In the genomic region with DNA sequence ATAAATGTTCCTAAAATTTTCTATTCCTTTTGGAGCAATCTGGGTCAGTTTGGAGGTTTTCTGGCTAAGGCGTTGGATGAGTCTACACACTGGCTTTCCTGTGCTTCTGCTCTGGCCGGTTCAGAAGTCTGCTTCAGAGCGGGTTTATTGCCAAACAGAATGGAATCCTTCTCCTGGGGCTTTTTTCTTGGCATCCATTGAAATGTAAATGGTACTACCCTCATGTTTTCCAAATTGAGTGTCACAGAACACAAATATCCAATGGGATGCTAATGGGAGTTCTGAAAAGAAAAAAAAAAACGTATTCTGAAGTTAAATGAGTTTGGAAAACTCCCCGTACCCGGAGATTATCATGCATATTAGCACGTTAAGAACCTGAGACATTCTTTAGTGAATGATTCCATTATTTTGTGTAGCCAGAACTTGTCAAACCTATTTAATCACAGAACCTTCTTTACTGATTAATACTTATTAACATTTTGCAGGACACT, we compare ENCODE assay signal across 2 cellular contexts.
TF ChIP-seq lines count a peak whose summit lies in the region.

No MANE protein-coding gene starts in this region.

TF ChIP-seq in GM23338, 12 proteins besides CTCF, POLR2A, EP300 and RAD21 (continues in another document):
- TF ChIP-seq, protein P1, sequence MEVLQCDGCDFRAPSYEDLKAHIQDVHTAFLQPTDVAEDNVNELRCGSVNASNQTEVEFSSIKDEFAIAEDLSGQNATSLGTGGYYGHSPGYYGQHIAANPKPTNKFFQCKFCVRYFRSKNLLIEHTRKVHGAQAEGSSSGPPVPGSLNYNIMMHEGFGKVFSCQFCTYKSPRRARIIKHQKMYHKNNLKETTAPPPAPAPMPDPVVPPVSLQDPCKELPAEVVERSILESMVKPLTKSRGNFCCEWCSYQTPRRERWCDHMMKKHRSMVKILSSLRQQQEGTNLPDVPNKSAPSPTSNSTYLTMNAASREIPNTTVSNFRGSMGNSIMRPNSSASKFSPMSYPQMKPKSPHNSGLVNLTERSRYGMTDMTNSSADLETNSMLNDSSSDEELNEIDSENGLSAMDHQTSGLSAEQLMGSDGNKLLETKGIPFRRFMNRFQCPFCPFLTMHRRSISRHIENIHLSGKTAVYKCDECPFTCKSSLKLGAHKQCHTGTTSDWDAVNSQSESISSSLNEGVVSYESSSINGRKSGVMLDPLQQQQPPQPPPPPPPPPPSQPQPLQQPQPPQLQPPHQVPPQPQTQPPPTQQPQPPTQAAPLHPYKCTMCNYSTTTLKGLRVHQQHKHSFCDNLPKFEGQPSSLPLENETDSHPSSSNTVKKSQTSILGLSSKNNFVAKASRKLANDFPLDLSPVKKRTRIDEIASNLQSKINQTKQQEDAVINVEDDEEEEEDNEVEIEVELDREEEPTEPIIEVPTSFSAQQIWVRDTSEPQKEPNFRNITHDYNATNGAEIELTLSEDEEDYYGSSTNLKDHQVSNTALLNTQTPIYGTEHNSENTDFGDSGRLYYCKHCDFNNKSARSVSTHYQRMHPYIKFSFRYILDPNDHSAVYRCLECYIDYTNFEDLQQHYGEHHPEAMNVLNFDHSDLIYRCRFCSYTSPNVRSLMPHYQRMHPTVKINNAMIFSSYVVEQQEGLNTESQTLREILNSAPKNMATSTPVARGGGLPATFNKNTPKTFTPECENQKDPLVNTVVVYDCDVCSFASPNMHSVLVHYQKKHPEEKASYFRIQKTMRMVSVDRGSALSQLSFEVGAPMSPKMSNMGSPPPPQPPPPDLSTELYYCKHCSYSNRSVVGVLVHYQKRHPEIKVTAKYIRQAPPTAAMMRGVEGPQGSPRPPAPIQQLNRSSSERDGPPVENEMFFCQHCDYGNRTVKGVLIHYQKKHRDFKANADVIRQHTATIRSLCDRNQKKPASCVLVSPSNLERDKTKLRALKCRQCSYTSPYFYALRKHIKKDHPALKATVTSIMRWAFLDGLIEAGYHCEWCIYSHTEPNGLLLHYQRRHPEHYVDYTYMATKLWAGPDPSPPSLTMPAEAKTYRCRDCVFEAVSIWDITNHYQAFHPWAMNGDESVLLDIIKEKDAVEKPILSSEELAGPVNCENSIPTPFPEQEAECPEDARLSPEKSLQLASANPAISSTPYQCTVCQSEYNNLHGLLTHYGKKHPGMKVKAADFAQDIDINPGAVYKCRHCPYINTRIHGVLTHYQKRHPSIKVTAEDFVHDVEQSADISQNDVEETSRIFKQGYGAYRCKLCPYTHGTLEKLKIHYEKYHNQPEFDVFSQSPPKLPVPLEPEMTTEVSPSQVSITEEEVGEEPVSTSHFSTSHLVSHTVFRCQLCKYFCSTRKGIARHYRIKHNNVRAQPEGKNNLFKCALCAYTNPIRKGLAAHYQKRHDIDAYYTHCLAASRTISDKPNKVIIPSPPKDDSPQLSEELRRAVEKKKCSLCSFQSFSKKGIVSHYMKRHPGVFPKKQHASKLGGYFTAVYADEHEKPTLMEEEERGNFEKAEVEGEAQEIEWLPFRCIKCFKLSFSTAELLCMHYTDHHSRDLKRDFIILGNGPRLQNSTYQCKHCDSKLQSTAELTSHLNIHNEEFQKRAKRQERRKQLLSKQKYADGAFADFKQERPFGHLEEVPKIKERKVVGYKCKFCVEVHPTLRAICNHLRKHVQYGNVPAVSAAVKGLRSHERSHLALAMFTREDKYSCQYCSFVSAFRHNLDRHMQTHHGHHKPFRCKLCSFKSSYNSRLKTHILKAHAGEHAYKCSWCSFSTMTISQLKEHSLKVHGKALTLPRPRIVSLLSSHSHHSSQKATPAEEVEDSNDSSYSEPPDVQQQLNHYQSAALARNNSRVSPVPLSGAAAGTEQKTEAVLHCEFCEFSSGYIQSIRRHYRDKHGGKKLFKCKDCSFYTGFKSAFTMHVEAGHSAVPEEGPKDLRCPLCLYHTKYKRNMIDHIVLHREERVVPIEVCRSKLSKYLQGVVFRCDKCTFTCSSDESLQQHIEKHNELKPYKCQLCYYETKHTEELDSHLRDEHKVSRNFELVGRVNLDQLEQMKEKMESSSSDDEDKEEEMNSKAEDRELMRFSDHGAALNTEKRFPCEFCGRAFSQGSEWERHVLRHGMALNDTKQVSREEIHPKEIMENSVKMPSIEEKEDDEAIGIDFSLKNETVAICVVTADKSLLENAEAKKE (CRISPR knock-in tag; IDR thresholded peaks at IDR 0.05) = peak; percentile 75
- TF ChIP-seq, protein P2, sequence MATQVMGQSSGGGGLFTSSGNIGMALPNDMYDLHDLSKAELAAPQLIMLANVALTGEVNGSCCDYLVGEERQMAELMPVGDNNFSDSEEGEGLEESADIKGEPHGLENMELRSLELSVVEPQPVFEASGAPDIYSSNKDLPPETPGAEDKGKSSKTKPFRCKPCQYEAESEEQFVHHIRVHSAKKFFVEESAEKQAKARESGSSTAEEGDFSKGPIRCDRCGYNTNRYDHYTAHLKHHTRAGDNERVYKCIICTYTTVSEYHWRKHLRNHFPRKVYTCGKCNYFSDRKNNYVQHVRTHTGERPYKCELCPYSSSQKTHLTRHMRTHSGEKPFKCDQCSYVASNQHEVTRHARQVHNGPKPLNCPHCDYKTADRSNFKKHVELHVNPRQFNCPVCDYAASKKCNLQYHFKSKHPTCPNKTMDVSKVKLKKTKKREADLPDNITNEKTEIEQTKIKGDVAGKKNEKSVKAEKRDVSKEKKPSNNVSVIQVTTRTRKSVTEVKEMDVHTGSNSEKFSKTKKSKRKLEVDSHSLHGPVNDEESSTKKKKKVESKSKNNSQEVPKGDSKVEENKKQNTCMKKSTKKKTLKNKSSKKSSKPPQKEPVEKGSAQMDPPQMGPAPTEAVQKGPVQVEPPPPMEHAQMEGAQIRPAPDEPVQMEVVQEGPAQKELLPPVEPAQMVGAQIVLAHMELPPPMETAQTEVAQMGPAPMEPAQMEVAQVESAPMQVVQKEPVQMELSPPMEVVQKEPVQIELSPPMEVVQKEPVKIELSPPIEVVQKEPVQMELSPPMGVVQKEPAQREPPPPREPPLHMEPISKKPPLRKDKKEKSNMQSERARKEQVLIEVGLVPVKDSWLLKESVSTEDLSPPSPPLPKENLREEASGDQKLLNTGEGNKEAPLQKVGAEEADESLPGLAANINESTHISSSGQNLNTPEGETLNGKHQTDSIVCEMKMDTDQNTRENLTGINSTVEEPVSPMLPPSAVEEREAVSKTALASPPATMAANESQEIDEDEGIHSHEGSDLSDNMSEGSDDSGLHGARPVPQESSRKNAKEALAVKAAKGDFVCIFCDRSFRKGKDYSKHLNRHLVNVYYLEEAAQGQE (IDR thresholded peaks at IDR 0.05; ENCODE audit: unreplicated experiment) = no peak
- TF ChIP-seq, protein P3, sequence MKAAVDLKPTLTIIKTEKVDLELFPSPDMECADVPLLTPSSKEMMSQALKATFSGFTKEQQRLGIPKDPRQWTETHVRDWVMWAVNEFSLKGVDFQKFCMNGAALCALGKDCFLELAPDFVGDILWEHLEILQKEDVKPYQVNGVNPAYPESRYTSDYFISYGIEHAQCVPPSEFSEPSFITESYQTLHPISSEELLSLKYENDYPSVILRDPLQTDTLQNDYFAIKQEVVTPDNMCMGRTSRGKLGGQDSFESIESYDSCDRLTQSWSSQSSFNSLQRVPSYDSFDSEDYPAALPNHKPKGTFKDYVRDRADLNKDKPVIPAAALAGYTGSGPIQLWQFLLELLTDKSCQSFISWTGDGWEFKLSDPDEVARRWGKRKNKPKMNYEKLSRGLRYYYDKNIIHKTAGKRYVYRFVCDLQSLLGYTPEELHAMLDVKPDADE (IDR thresholded peaks at IDR 0.05) = no peak
- no peak for TF ChIP-seq POLR2AphosphoS5 (IDR thresholded peaks at IDR 0.05; ENCODE audit: low read depth)
- no peak for TF ChIP-seq JUNB (IDR thresholded peaks at IDR 0.05; ENCODE audit: unreplicated experiment)
- peak; percentile 33; the same call in 1 of the 2 replicates for TF ChIP-seq CREB1 (CRISPR knock-in tag; IDR thresholded peaks at IDR 0.05; ENCODE audit: low read depth)
- 0 out of 2 replicates have a peak, but pooled peaks have one; percentile 48 for TF ChIP-seq ZNF114 (CRISPR knock-in tag; IDR thresholded peaks at IDR 0.05)
- TF ChIP-seq NANOG (IDR thresholded peaks at IDR 0.05; ENCODE audit: borderline replicate concordance) = peak; percentile 88

TF ChIP-seq in SK-N-SH treated with all-trans-retinoic acid at 6 μM for 48 hours, 23 proteins besides CTCF, POLR2A, EP300 and RAD21 (continued from another document):
- TF ChIP-seq, protein P4, sequence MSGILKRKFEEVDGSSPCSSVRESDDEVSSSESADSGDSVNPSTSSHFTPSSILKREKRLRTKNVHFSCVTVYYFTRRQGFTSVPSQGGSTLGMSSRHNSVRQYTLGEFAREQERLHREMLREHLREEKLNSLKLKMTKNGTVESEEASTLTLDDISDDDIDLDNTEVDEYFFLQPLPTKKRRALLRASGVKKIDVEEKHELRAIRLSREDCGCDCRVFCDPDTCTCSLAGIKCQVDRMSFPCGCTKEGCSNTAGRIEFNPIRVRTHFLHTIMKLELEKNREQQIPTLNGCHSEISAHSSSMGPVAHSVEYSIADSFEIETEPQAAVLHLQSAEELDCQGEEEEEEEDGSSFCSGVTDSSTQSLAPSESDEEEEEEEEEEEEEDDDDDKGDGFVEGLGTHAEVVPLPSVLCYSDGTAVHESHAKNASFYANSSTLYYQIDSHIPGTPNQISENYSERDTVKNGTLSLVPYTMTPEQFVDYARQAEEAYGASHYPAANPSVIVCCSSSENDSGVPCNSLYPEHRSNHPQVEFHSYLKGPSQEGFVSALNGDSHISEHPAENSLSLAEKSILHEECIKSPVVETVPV (CRISPR knock-in tag; IDR thresholded peaks at IDR 0.05) = no peak
TF ChIP-seq in SK-N-SH treated with all-trans-retinoic acid at 6 μM for 48 hours: peak in this region for 0.
